In the genomic region with DNA sequence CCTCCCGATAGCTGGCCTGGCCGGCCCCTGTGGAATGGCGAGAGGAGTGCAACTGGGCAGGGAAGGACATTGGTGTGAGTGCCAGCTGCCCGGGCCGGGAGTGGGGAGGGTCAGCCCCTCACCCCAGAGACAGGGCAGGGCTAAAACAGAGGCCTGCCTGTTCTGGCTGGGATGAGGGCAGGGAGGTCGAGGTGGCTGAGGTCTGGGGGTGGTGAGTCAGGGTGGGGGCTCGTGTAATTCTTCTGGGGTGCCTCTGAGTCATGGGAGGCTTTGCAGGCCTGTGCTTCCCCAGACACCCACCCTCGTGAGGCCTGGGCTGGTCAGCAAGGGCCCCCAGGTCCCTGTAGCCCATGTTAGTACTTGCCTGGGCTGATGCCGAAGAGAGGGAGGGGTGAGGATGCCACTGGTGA, we compare ENCODE assay signal across 1 cellular context.
TF ChIP-seq lines count a peak whose summit lies in the region.

No MANE protein-coding gene starts in this region.

TF ChIP-seq in H1, 55 proteins besides CTCF, POLR2A, EP300 and RAD21:
- TF ChIP-seq SIX5 (IDR thresholded peaks at IDR 0.05; ENCODE audit: low read depth, low read length) (no peak), JUND (IDR thresholded peaks at IDR 0.05; ENCODE audit: low read length) (no peak), SRF (IDR thresholded peaks at IDR 0.05; ENCODE audit: low read depth, low read length) (no peak), SP1 (IDR thresholded peaks at IDR 0.05; ENCODE audit: low read depth, low read length) (no peak), NRF1 (IDR thresholded peaks at IDR 0.05; ENCODE audit: low read depth, low read length) (no peak), SAP30 (IDR thresholded peaks at IDR 0.05; ENCODE audit: insufficient read depth, insufficient replicate concordance, low read length) (no peak), KDM1A (IDR thresholded peaks at IDR 0.05; ENCODE audit: borderline replicate concordance, low read length) (no peak), JUN (IDR thresholded peaks at IDR 0.05; ENCODE audit: low read depth, low read length) (no peak)
TF ChIP-seq in H1: peak in this region for 0.
